ENCODE assay signal across 22 cellular contexts in genomic region chr11:47358731-47359051, GRCh38. TPM values are rescaled to one million over a fixed set of nuclear protein-coding genes. Genes with fewer than 3 reads are reported as not detected.
"Had no signal": no experiment of that assay in that cellular context is flagged by ENCODE, and none has a peak within 500 bp of the region (broad histone marks: within the 10 kb centered on the region; RNA-seq: fewer than 3 reads in every experiment).

No MANE protein-coding gene starts in this region.

- H3K27me3 Mint-ChIP-seq: activated naive CD8-positive, alpha-beta T cell treated with anti-CD3 and anti-CD28 coated beads for 36 hours; stimulated activated memory B cell treated with anti-CD40 and anti-IgM and Interleukin-4, amounts not matched to agents 10 μg/mL and 1 μg/mL and 100 μg/mL, for 72 hours had no signal

- H3K4me3 Mint-ChIP-seq: activated naive CD8-positive, alpha-beta T cell treated with anti-CD3 and anti-CD28 coated beads for 36 hours; nephron progenitor cell; stimulated activated memory B cell treated with anti-CD40 and anti-IgM and Interleukin-4, amounts not matched to agents 10 μg/mL and 1 μg/mL and 100 μg/mL, for 72 hours had no signal

- H3K36me3 ChIP-seq: esophagus squamous epithelium, gastrocnemius medialis, left ventricle myocardium inferior, right lobe of liver, upper lobe of left lung had no signal

- H3K27ac Mint-ChIP-seq: nephron progenitor cell; stimulated activated memory B cell treated with anti-CD40 and anti-IgM and Interleukin-4, amounts not matched to agents 10 μg/mL and 1 μg/mL and 100 μg/mL, for 72 hours had no signal

- DNase-seq: activated CD4-positive, alpha-beta T cell treated with anti-CD3 and anti-CD28 coated beads for 1 hour; activated naive CD4-positive, alpha-beta T cell treated with Interleukin-2 at 50 U/mL for 16 hours; activated naive CD8-positive, alpha-beta T cell treated with anti-CD3 and anti-CD28 coated beads for 36 hours; activated T-cell treated with anti-CD3 and anti-CD28 coated beads, Interleukin-2, amount 50 U/mL, for 48 hours; amygdala; cerebellar nuclear complex; esophagus squamous epithelium; gastrocnemius medialis; hypothalamus; left ventricle myocardium inferior; nephron progenitor cell; occipital lobe; T-helper 1 cell; testis; upper lobe of left lung had no signal

- H3K9me3 Mint-ChIP-seq: activated naive CD8-positive, alpha-beta T cell treated with anti-CD3 and anti-CD28 coated beads for 36 hours; nephron progenitor cell; stimulated activated memory B cell treated with anti-CD40 and anti-IgM and Interleukin-4, amounts not matched to agents 10 μg/mL and 1 μg/mL and 100 μg/mL, for 72 hours had no signal

- H3K27ac ChIP-seq: esophagus squamous epithelium, gastrocnemius medialis, left ventricle myocardium inferior, right lobe of liver, testis had no signal

- ATAC-seq: gastrocnemius medialis; mucosa of descending colon; right lobe of liver; stimulated activated memory B cell treated with anti-CD40 and anti-IgM and Interleukin-4, amounts not matched to agents 10 μg/mL and 1 μg/mL and 100 μg/mL, for 72 hours had no signal

- H3K9me3 ChIP-seq: esophagus squamous epithelium, gastrocnemius medialis, left ventricle myocardium inferior, mucosa of descending colon, right lobe of liver, testis, upper lobe of left lung had no signal

- H3K4me1 ChIP-seq: right lobe of liver, testis had no signal

- H3K4me3 ChIP-seq: coronary artery, esophagus squamous epithelium, gastrocnemius medialis, left ventricle myocardium inferior, mucosa of descending colon, right lobe of liver, skin epidermis, testis, upper lobe of left lung had no signal

- H3K27me3 ChIP-seq: esophagus squamous epithelium, gastrocnemius medialis, right lobe of liver, testis, upper lobe of left lung had no signal

- H3K36me3 Mint-ChIP-seq: activated naive CD8-positive, alpha-beta T cell treated with anti-CD3 and anti-CD28 coated beads for 36 hours had no signal

RNA-seq across cellular contexts. Expression of gene MYBPC3, which starts 6.2 kb away (rescaled TPM):
- total RNA-seq: activated CD8-positive, alpha-beta memory T cell treated with anti-CD3 and anti-CD28 coated beads for 36 hours; activated naive CD8-positive, alpha-beta T cell treated with anti-CD3 and anti-CD28 coated beads for 36 hours; occipital lobe had no signal

RNA-seq across cellular contexts. Expression of gene SPI1, which starts 19.7 kb away (rescaled TPM):
- total RNA-seq: activated CD8-positive, alpha-beta memory T cell treated with anti-CD3 and anti-CD28 coated beads for 36 hours; bronchial epithelial cell had no signal
